Comparison of ENCODE assay signal across 10 cellular contexts in genomic region chr9:128887914-128888350, GRCh38. TPM values are rescaled to one million over a fixed set of nuclear protein-coding genes. Genes with fewer than 3 reads are reported as not detected.
DNase-seq lines count a peak whose midpoint lies in the region; ATAC-seq and TF ChIP-seq lines count a peak whose summit lies in the region.
"Had no signal": no experiment of that assay in that cellular context is flagged by ENCODE, and none has a peak within 500 bp of the region (broad histone marks: within the 10 kb centered on the region; RNA-seq: fewer than 3 reads in every experiment).

No MANE protein-coding gene starts in this region.

- H4K8ac ChIP-seq in mesenchymal stem cell (ENCODE audit: low read length) = peak overlapping the region; percentile 89

- no peak overlapping the region for H2BK15ac ChIP-seq in mesenchymal stem cell (ENCODE audit: low read depth, poor library complexity, severe bottlenecking)

- no peak overlapping the region for H3K23ac ChIP-seq in mesenchymal stem cell (ENCODE audit: low read length in 2 of 2)

- H4K91ac ChIP-seq in mesenchymal stem cell (ENCODE audit: low read length) = peak overlapping the region; percentile 53

- no peak overlapping the region for H3K4me3 ChIP-seq in heart right ventricle
- no peak overlapping the region for H3K4me3 ChIP-seq in mesenchymal stem cell (ENCODE audit: insufficient read depth in 1 of 2, low read depth in 1 of 2, low read length in 2 of 2)
- H3K4me3 ChIP-seq in uterus = no peak overlapping the region

- peaks cover 32% of the 10 kb centered on the region for H3K79me1 ChIP-seq in mesenchymal stem cell (replicated peaks; ENCODE audit: low read length, poor library complexity, severe bottlenecking)

- H3K4me2 ChIP-seq in mesenchymal stem cell (ENCODE audit: low read length, poor library complexity, severe bottlenecking) = no peak overlapping the region

- H2AFZ ChIP-seq in mesenchymal stem cell (ENCODE audit: low read depth, low read length) = no peak overlapping the region

- H3K27ac ChIP-seq in heart right ventricle (peak overlapping the region; percentile 9 to 100 (median 47)), mesenchymal stem cell (ENCODE audit: low read length, poor library complexity, severe bottlenecking) (peak overlapping the region; percentile 63), uterus (peak overlapping the region; percentile 9 to 96)

- H3K27me3 ChIP-seq in heart right ventricle (no peaks in the 10 kb centered on the region), mesenchymal stem cell (ENCODE audit: control insufficient read depth in 1 of 2, insufficient read depth in 1 of 2, low read length in 2 of 2) (no peaks in the 10 kb centered on the region), uterus (no peaks in the 10 kb centered on the region)

- no peak overlapping the region for H3K14ac ChIP-seq in mesenchymal stem cell (ENCODE audit: low read length in 2 of 2)

- H2BK120ac ChIP-seq in mesenchymal stem cell (ENCODE audit: low read depth, low read length) = peak overlapping the region; percentile 35

- peak overlapping the region; percentile 45 to 49 for H2BK12ac ChIP-seq in mesenchymal stem cell (ENCODE audit: low read length in 2 of 2)

- intact Hi-C loops in heart right ventricle (cut with DNase I) = no loop called here
- intact Hi-C loops in Right ventricle myocardium superior (cut with DNase I) = no loop called here
- intact Hi-C loops in uterus (cut with DNase I; ENCODE audit: low total_unique reads) = no loop called here

- peak overlapping the region; percentile 44 to 48 for H3K18ac ChIP-seq in mesenchymal stem cell (ENCODE audit: low read depth in 1 of 2, low read length in 2 of 2)

- H3K36me3 ChIP-seq in heart right ventricle (peaks cover 0 to 74% (median 7%) of the 10 kb centered on the region in 9 donors), mesenchymal stem cell (ENCODE audit: control insufficient read depth in 1 of 2, insufficient read depth in 2 of 2, low read depth in 1 of 2, low read length in 2 of 2) (peaks cover 38 to 59% of the 10 kb centered on the region in 2 experiments), uterus (no peaks in the 10 kb centered on the region)

- H3K9ac ChIP-seq in mesenchymal stem cell (ENCODE audit: low read length) = peak overlapping the region; percentile 31

- peak overlapping the region in 1 of 2 experiments; percentile 41 for H3K4ac ChIP-seq in mesenchymal stem cell (ENCODE audit: low read depth in 1 of 2, low read length in 2 of 2)

- H3K9me3 ChIP-seq in heart right ventricle (no peaks in the 10 kb centered on the region), mesenchymal stem cell (ENCODE audit: control insufficient read depth, low read length) (no peaks in the 10 kb centered on the region), uterus (no peaks in the 10 kb centered on the region)

- DNase-seq in heart right ventricle (no peak), Right ventricle myocardium superior (no peak), dermis blood vessel endothelial cell (peak; percentile 82), mesenchymal stem cell (peak; percentile 25), uterus (peak in 1 of 2 donors; percentile 51)
- DNase-seq: NCI-H2171 had no signal

- 46 to 48% methylated on average over 9 of the region's 9 CpGs for WGBS in heart right ventricle, 2 donors
- WGBS in mesenchymal stem cell = 42% methylated on average over 6 of the region's 9 CpGs

- TF ChIP-seq POLR2A in uterus (IDR thresholded peaks at IDR 0.05) = no peak

- no peak for TF ChIP-seq CTCF in heart right ventricle (IDR thresholded peaks at IDR 0.05)
- no peak for TF ChIP-seq CTCF in uterus (IDR thresholded peaks at IDR 0.05)

- no peak overlapping the region for H2BK5ac ChIP-seq in mesenchymal stem cell (ENCODE audit: low read depth, low read length, poor library complexity, severe bottlenecking)

- H2AK5ac ChIP-seq in mesenchymal stem cell (ENCODE audit: low read length, severe bottlenecking) = peak overlapping the region; percentile 17

- peaks cover 19 to 82% (median 75%) of the 10 kb centered on the region in 9 donors for H3K4me1 ChIP-seq in heart right ventricle
- H3K4me1 ChIP-seq in mesenchymal stem cell (ENCODE audit: control insufficient read depth, insufficient read depth, low read depth, low read length) = peaks cover 49% of the 10 kb centered on the region
- H3K4me1 ChIP-seq in uterus = peaks cover 8 to 54% of the 10 kb centered on the region in 2 donors

- peak in 1 of 8 donors; percentile 12 for ATAC-seq in heart right ventricle
- ATAC-seq in Right ventricle myocardium superior (ENCODE audit: poor library complexity) = no peak
- ATAC-seq in GM19452 (IDR thresholded peaks at IDR 0.05; ENCODE audit: unreplicated experiment) = no peak
- no peak for ATAC-seq in GM21423 (IDR thresholded peaks at IDR 0.05; ENCODE audit: unreplicated experiment)
- ATAC-seq in GM21529 (IDR thresholded peaks at IDR 0.05; ENCODE audit: unreplicated experiment) = no peak

RNA-seq across cellular contexts. Expression of gene LRRC8A, which starts 6.0 kb away (rescaled TPM):
- 10 to 100 TPM; 15.2 to 45.1 (median 19.6) TPM for total RNA-seq in heart right ventricle
- 10 to 100 TPM; 13.2 to 41.7 TPM for polyA plus RNA-seq in heart right ventricle
- total RNA-seq in Right ventricle myocardium superior = 20.2 TPM
- total RNA-seq in dermis blood vessel endothelial cell = 102 and 154 TPM in 2 replicates
- polyA plus RNA-seq in mesenchymal stem cell (2013, experiment 1 of 2) = 45.4 TPM
- polyA plus RNA-seq in mesenchymal stem cell (2013, experiment 2 of 2) = 46.0 TPM
- 10 to 100 TPM; 23.5 to 58.7 (median 30.8) TPM for total RNA-seq in uterus

RNA-seq across cellular contexts. Expression of gene KYAT1, which starts 6.2 kb away (rescaled TPM):
- total RNA-seq in heart right ventricle (10 to 100 TPM in 7 of 10 donors, 1 to 10 TPM in 3; 8.9 to 20.3 (median 11.1) TPM), Right ventricle myocardium superior (12.6 TPM), dermis blood vessel endothelial cell (5.3 and 9.7 TPM in 2 replicates), uterus (10 to 100 TPM in 1 of 4 donors, 1 to 10 TPM in 3; 1.5 to 11.0 (median 3.4) TPM)
- 10 to 100 TPM; 10.9 to 12.7 TPM for polyA plus RNA-seq in heart right ventricle
- polyA plus RNA-seq in mesenchymal stem cell (2013, experiment 1 of 2) = 5.2 TPM
- polyA plus RNA-seq in mesenchymal stem cell (2013, experiment 2 of 2) = 5.6 TPM

RNA-seq across cellular contexts. Expression of gene PHYHD1, which starts 32.9 kb away (rescaled TPM):
- total RNA-seq in heart right ventricle = 10 to 100 TPM; 14.7 to 38.9 (median 21.8) TPM
- 10 to 100 TPM; 26.3 to 49.2 TPM for polyA plus RNA-seq in heart right ventricle
- total RNA-seq in Right ventricle myocardium superior = 28.7 TPM
- 0.85 TPM in 1 of 2 replicates, not detected in the other for total RNA-seq in dermis blood vessel endothelial cell
- 24.3 TPM for polyA plus RNA-seq in mesenchymal stem cell (2013, experiment 1 of 2)
- 25.0 TPM for polyA plus RNA-seq in mesenchymal stem cell (2013, experiment 2 of 2)
- 10 to 100 TPM; 23.2 to 30.8 (median 27.2) TPM for total RNA-seq in uterus
- total RNA-seq: activated CD8-positive, alpha-beta memory T cell treated with anti-CD3 and anti-CD28 coated beads for 36 hours had no signal

RNA-seq across cellular contexts. Expression of gene SPOUT1, which starts 58.3 kb away (rescaled TPM):
- 10 to 100 TPM in 9 of 10 donors, 1 to 10 TPM in 1; 9.9 to 22.1 (median 16.4) TPM for total RNA-seq in heart right ventricle
- 10 to 100 TPM; 20.8 to 22.4 TPM for polyA plus RNA-seq in heart right ventricle
- 15.8 TPM for total RNA-seq in Right ventricle myocardium superior
- 31.1 and 55.7 TPM in 2 replicates for total RNA-seq in dermis blood vessel endothelial cell
- 9.0 TPM for polyA plus RNA-seq in mesenchymal stem cell (2013, experiment 1 of 2)
- 8.9 TPM for polyA plus RNA-seq in mesenchymal stem cell (2013, experiment 2 of 2)
- 10 to 100 TPM in 2 of 4 donors, 1 to 10 TPM in 2; 4.4 to 34.2 (median 17.3) TPM for total RNA-seq in uterus

RNA-seq across cellular contexts. Expression of gene DOLK, which starts 59.5 kb away (rescaled TPM):
- total RNA-seq in heart right ventricle = 10 to 100 TPM in 3 of 10 donors, 1 to 10 TPM in 7; 6.0 to 12.0 (median 8.8) TPM
- polyA plus RNA-seq in heart right ventricle = 10 to 100 TPM in 1 of 2 donors, 1 to 10 TPM in 1; 5.0 to 14.2 TPM
- total RNA-seq in Right ventricle myocardium superior = 6.4 TPM
- 38.4 and 45.6 TPM in 2 replicates for total RNA-seq in dermis blood vessel endothelial cell
- polyA plus RNA-seq in mesenchymal stem cell (2013, experiment 1 of 2) = 31.1 TPM
- polyA plus RNA-seq in mesenchymal stem cell (2013, experiment 2 of 2) = 31.0 TPM
- total RNA-seq in uterus = 10 to 100 TPM in 3 of 4 donors, 1 to 10 TPM in 1; 10.0 to 22.3 (median 13.6) TPM

Comparison
In these comparisons a context has a peak if more than half of its experiments do, and no peak if none do; other contexts are left out.
1. DNase-seq: peak in dermis blood vessel endothelial cell (single experiment) and mesenchymal stem cell (single experiment); none in heart right ventricle (0 of 2) and Right ventricle myocardium superior (single experiment).
2. Peak in every context shown above with its lines, with median percentiles within 50 percentile points of each other: H3K27ac ChIP-seq.